Comparison of ENCODE assay signal across 8 cellular contexts in genomic region chrX:76148753-76149152, GRCh38. TPM values are rescaled to one million over a fixed set of nuclear protein-coding genes. Genes with fewer than 3 reads are reported as not detected.
DNase-seq lines count a peak whose midpoint lies in the region; ATAC-seq lines count a peak whose summit lies in the region.

No MANE protein-coding gene starts in this region.

- peaks cover 11% of the 10 kb centered on the region for H3K4me1 Mint-ChIP-seq in activated naive CD8-positive, alpha-beta T cell treated with anti-CD3 and anti-CD28 coated beads, Interleukin-2, amount 10 ng/mL, durations not matched to agents 7 days and 5 days

- POLR2A ChIA-PET in activated naive CD8-positive, alpha-beta T cell treated with anti-CD3 and anti-CD28 coated beads, Interleukin-2, amount 10 ng/mL, durations not matched to agents 7 days and 5 days (lab: Charles Lee), result interaction anchor here (0.6 to 1.1 kb wide), 2 partner anchors 24 to 1534 kb away, joined by 6 to 7 read pairs; partner anchors contain the start of gene PBDC1

- peaks cover 11% of the 10 kb centered on the region for H3K9me3 ChIP-seq in iPS-18a (ENCODE audit: control insufficient read depth, low read depth, low read length)

- peaks cover 8% of the 10 kb centered on the region for H3K4me1 ChIP-seq in iPS-18a (ENCODE audit: control insufficient read depth, low read depth, low read length)

- no peaks in the 10 kb centered on the region for H3K9me3 Mint-ChIP-seq in activated naive CD8-positive, alpha-beta T cell treated with anti-CD3 and anti-CD28 coated beads, Interleukin-2, amount 10 ng/mL, durations not matched to agents 7 days and 5 days

- DNase-seq in NCI-H1694 treated with DMSO at 0.1 percent for 48 hours (lab: John Stamatoyannopoulos, UW) (peak; percentile 14), NCI-H1694 (lab: John Stamatoyannopoulos, UW) (no peak), SK-MEL-5 (ENCODE audit: low read depth, low spot score) (peak; percentile 46)
- DNase-seq in activated naive CD8-positive, alpha-beta T cell treated with anti-CD3 and anti-CD28 coated beads, Interleukin-2, amount 10 ng/mL, durations not matched to agents 7 days and 5 days, result peak; percentile 34
- DNase-seq in stimulated activated CD4-positive, alpha-beta T cell treated with anti-CD3 and anti-CD28 coated beads, Interleukin-4, amount 100 ng/mL, for 4 hours, result peak; percentile 12 to 18

- H3K27me3 ChIP-seq in iPS-18a (ENCODE audit: control insufficient read depth, insufficient read depth, low read length), result no peaks in the 10 kb centered on the region

- no peaks in the 10 kb centered on the region for H3K27me3 Mint-ChIP-seq in activated naive CD8-positive, alpha-beta T cell treated with anti-CD3 and anti-CD28 coated beads, Interleukin-2, amount 10 ng/mL, durations not matched to agents 7 days and 5 days

- no peaks in the 10 kb centered on the region for H3K36me3 ChIP-seq in iPS-18a (ENCODE audit: control insufficient read depth, low read depth, low read length)

- H3K27ac Mint-ChIP-seq in activated naive CD8-positive, alpha-beta T cell treated with anti-CD3 and anti-CD28 coated beads, Interleukin-2, amount 10 ng/mL, durations not matched to agents 7 days and 5 days, result peak overlapping the region; percentile 100

- no peak overlapping the region for H3K27ac ChIP-seq in iPS-18a (ENCODE audit: low read length)

- H3K9ac ChIP-seq in iPS-18a (ENCODE audit: low read length), result peak overlapping the region; percentile 48

- peak overlapping the region; percentile 87 for H3K4me3 Mint-ChIP-seq in activated naive CD8-positive, alpha-beta T cell treated with anti-CD3 and anti-CD28 coated beads, Interleukin-2, amount 10 ng/mL, durations not matched to agents 7 days and 5 days

- H3K36me3 Mint-ChIP-seq in activated naive CD8-positive, alpha-beta T cell treated with anti-CD3 and anti-CD28 coated beads, Interleukin-2, amount 10 ng/mL, durations not matched to agents 7 days and 5 days, result no peaks in the 10 kb centered on the region

- in situ Hi-C loops in SK-MEL-5 (cut with HindIII; ENCODE audit: low pct_unique_long_range_greater_than_20kb, low sequenced_read_pairs), result no loop called here

- peak; percentile 20 for ATAC-seq in HG03460 (IDR thresholded peaks at IDR 0.05; ENCODE audit: unreplicated experiment)
- peak; percentile 22 for ATAC-seq in activated naive CD8-positive, alpha-beta T cell treated with anti-CD3 and anti-CD28 coated beads, Interleukin-2, amount 10 ng/mL, durations not matched to agents 7 days and 5 days (ENCODE audit: low read depth)
- ATAC-seq in HG02642 (IDR thresholded peaks at IDR 0.05; ENCODE audit: poor library complexity, unreplicated experiment), result no peak

- peak overlapping the region; percentile 28 for H3K4me3 ChIP-seq in iPS-18a (ENCODE audit: low read length)

RNA-seq across cellular contexts. Expression of gene PBDC1, which starts 24.1 kb away (rescaled TPM):
- total RNA-seq in SK-MEL-5 (2014; rRNA removed; shearing (Covaris generic)), result 20.2 and 27.3 TPM in 2 replicates
- polyA plus RNA-seq in SK-MEL-5 (2015; cell fraction: cytosol; rRNA removed), result 24.5 and 30.3 TPM in 2 replicates
- 6.0 and 13.0 TPM in 2 replicates for polyA plus RNA-seq in SK-MEL-5 (2015; cell fraction: nucleus; rRNA removed)
- 10 to 100 TPM; 23.3 to 25.5 TPM for total RNA-seq in activated naive CD8-positive, alpha-beta T cell treated with anti-CD3 and anti-CD28 coated beads, Interleukin-2, amount 10 ng/mL, durations not matched to agents 7 days and 5 days
